Comparison of ENCODE assay signal across 8 cellular contexts in the genomic region with DNA sequence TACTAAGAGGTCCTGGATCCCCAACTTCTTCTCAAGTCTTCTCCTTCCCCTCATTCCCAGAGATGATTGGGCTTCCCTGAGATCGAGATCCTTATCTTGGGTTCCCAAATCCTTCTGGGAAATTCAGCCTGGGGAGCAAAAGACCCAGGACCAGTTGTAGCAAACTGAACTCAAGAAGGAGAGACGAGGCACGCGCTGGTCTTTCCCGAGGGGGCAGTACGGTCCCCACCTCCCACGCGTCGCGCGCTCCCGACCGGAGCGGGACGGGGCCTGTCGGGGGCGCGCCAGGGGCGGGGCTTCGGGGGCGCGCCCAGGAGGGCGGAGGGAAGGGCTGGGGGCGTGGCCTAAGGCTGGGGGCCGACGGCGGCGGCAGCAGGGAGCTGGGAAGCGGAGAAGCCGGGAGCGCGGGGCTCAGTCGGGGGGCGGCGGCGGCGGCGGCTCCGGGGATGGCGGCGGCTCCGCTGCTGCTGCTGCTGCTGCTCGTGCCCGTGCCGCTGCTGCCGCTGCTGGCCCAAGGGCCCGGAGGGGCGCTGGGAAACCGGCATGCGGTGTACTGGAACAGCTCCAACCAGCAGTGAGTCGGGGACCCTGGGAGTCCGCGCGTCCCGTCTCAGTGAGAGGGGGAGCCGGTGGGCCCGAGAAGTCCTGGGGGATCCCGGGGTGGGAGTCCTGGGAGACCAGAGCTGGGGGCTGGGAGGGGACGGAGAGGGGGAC. TPM values are rescaled to one million over a fixed set of nuclear protein-coding genes. Genes with fewer than 3 reads are reported as not detected.
A peak's percentile ranks its signal among the peaks of the same experiment; 100 is the strongest.
DNase-seq lines count a peak whose midpoint lies in the region; ATAC-seq and TF ChIP-seq lines count a peak whose summit lies in the region.

A gene with protein sequence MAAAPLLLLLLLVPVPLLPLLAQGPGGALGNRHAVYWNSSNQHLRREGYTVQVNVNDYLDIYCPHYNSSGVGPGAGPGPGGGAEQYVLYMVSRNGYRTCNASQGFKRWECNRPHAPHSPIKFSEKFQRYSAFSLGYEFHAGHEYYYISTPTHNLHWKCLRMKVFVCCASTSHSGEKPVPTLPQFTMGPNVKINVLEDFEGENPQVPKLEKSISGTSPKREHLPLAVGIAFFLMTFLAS (plus strand): TSS at position 342 of the 714 bp plus-strand sequence. CDS start 105 bp downstream, at position 447.

- no peaks in the 10 kb centered on the region for H3K36me3 ChIP-seq in RWPE2 (ENCODE audit: low read depth)
- H3K36me3 ChIP-seq in left ventricle myocardium inferior: no peaks in the 10 kb centered on the region

- no peaks in the 10 kb centered on the region for H3K9me3 Mint-ChIP-seq in activated naive CD8-positive, alpha-beta T cell treated with anti-CD3 and anti-CD28 coated beads, Interleukin-2, amount 50 U/mL, for 24 hours
- H3K9me3 Mint-ChIP-seq in progenitor cell of endocrine pancreas (ENCODE audit: low read depth): no peaks in the 10 kb centered on the region

- H3K27me3 ChIP-seq in RWPE2 (ENCODE audit: insufficient read depth, poor library complexity, severe bottlenecking) (peaks cover 36% of the 10 kb centered on the region), left ventricle myocardium inferior (ENCODE audit: low read depth) (peaks cover 50% of the 10 kb centered on the region)

- H3K27ac ChIP-seq in RWPE2 (ENCODE audit: poor library complexity, severe bottlenecking) (no peak within 1 kb of the TSS), left ventricle myocardium inferior (replicated peaks) (no peak within 1 kb of the TSS)

- ATAC-seq in HG02623 (IDR thresholded peaks at IDR 0.05; ENCODE audit: unreplicated experiment) (peak; percentile 44), RWPE2 (ENCODE audit: low read depth) (peak; percentile 53), GM18867 (IDR thresholded peaks at IDR 0.05; ENCODE audit: unreplicated experiment) (no peak)
- ATAC-seq in activated naive CD8-positive, alpha-beta T cell treated with anti-CD3 and anti-CD28 coated beads, Interleukin-2, amount 50 U/mL, for 24 hours: peak; percentile 17

- TF ChIP-seq CTCF in RWPE2 (IDR thresholded peaks at IDR 0.05; ENCODE audit: poor library complexity, severe bottlenecking): no peak
- no peak for TF ChIP-seq CTCF in left ventricle myocardium inferior (IDR thresholded peaks at IDR 0.05; ENCODE audit: borderline replicate concordance)
- TF ChIP-seq CTCF in progenitor cell of endocrine pancreas (IDR thresholded peaks at IDR 0.05; ENCODE audit: unreplicated experiment): no peak

- H3K9me3 ChIP-seq in RWPE2 (ENCODE audit: severe bottlenecking) (no peaks in the 10 kb centered on the region), left ventricle myocardium inferior (replicated peaks) (no peaks in the 10 kb centered on the region)

- peaks cover 11% of the 10 kb centered on the region for H3K4me1 ChIP-seq in RWPE2 (ENCODE audit: insufficient read depth, poor library complexity, severe bottlenecking)
- H3K4me1 ChIP-seq in left ventricle myocardium inferior: peaks cover 53% of the 10 kb centered on the region

- DNase-seq in CD1c-positive myeloid dendritic cell (ENCODE audit: extremely low spot score) (peak; percentile 80), RWPE2 (ENCODE audit: low spot score) (no peak), left ventricle myocardium inferior (peak; percentile 77), progenitor cell of endocrine pancreas (ENCODE audit: low spot score, unreplicated experiment) (no peak), DMS153 (lab: John Stamatoyannopoulos, UW) (no peak)
- DNase-seq in activated naive CD8-positive, alpha-beta T cell treated with anti-CD3 and anti-CD28 coated beads, Interleukin-2, amount 50 U/mL, for 24 hours: peak; percentile 76

- H3K4me3 ChIP-seq in RWPE2 (ENCODE audit: severe bottlenecking) (peak within 1 kb of the TSS; percentile 39), left ventricle myocardium inferior (peak within 1 kb of the TSS; percentile 68)

- H3K4me1 Mint-ChIP-seq in activated naive CD8-positive, alpha-beta T cell treated with anti-CD3 and anti-CD28 coated beads, Interleukin-2, amount 50 U/mL, for 24 hours: peaks cover 33% of the 10 kb centered on the region
- peaks cover 29% of the 10 kb centered on the region for H3K4me1 Mint-ChIP-seq in progenitor cell of endocrine pancreas (ENCODE audit: low read depth)

- H3K36me3 Mint-ChIP-seq in activated naive CD8-positive, alpha-beta T cell treated with anti-CD3 and anti-CD28 coated beads, Interleukin-2, amount 50 U/mL, for 24 hours (ENCODE audit: low read depth): no peaks in the 10 kb centered on the region
- no peaks in the 10 kb centered on the region for H3K36me3 Mint-ChIP-seq in progenitor cell of endocrine pancreas (ENCODE audit: insufficient read depth)

- intact Hi-C loops in left ventricle myocardium inferior (cut with micrococcal nuclease): no loop called here

- H3K27ac Mint-ChIP-seq in activated naive CD8-positive, alpha-beta T cell treated with anti-CD3 and anti-CD28 coated beads, Interleukin-2, amount 50 U/mL, for 24 hours: peak within 1 kb of the TSS; percentile 67
- peak within 1 kb of the TSS; percentile 86 for H3K27ac Mint-ChIP-seq in progenitor cell of endocrine pancreas

- H3K27me3 Mint-ChIP-seq in activated naive CD8-positive, alpha-beta T cell treated with anti-CD3 and anti-CD28 coated beads, Interleukin-2, amount 50 U/mL, for 24 hours: peaks cover 37% of the 10 kb centered on the region
- peaks cover 29% of the 10 kb centered on the region for H3K27me3 Mint-ChIP-seq in progenitor cell of endocrine pancreas

- peak within 1 kb of the TSS; percentile 59 for H3K4me3 Mint-ChIP-seq in activated naive CD8-positive, alpha-beta T cell treated with anti-CD3 and anti-CD28 coated beads, Interleukin-2, amount 50 U/mL, for 24 hours
- H3K4me3 Mint-ChIP-seq in progenitor cell of endocrine pancreas (ENCODE audit: low read depth): peak within 1 kb of the TSS; percentile 83

RNA-seq across cellular contexts. Expression of the gene that starts here (rescaled TPM):
- total RNA-seq in left ventricle myocardium inferior: 0.71 TPM
- 9.0 and 10.5 TPM in 2 replicates for total RNA-seq in progenitor cell of endocrine pancreas

Comparison
In these comparisons a context has a peak if more than half of its experiments do, and no peak if none do; other contexts are left out.
1. Peak in DNase-seq and H3K4me3 ChIP-seq in left ventricle myocardium inferior; RNA of the gene not detected or under 1 TPM.
2. DNase-seq: peak in CD1c-positive myeloid dendritic cell (single experiment) and activated naive CD8-positive, alpha-beta T cell treated with anti-CD3 and anti-CD28 coated beads, Interleukin-2, amount 50 U/mL, for 24 hours (single experiment); none in RWPE2 (single experiment), progenitor cell of endocrine pancreas (single experiment) and DMS153 (single experiment).